In genomic region chr15:50066693-50067092, GRCh38 we compare ENCODE assay signal across 2 cellular contexts.
TF ChIP-seq lines count a peak whose summit lies in the region.

No MANE protein-coding gene starts in this region.

TF ChIP-seq in HepG2, 621 proteins besides CTCF, POLR2A, EP300 and RAD21:
- no peak for TF ChIP-seq TBX3 (IDR thresholded peaks at IDR 0.05; ENCODE audit: borderline replicate concordance)
- TF ChIP-seq, protein P1, sequence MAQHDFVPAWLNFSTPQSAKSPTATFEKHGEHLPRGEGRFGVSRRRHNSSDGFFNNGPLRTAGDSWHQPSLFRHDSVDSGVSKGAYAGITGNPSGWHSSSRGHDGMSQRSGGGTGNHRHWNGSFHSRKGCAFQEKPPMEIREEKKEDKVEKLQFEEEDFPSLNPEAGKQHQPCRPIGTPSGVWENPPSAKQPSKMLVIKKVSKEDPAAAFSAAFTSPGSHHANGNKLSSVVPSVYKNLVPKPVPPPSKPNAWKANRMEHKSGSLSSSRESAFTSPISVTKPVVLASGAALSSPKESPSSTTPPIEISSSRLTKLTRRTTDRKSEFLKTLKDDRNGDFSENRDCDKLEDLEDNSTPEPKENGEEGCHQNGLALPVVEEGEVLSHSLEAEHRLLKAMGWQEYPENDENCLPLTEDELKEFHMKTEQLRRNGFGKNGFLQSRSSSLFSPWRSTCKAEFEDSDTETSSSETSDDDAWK (CRISPR knock-in tag; IDR thresholded peaks at IDR 0.05) = no peak

TF ChIP-seq in WTC11, 78 proteins besides CTCF, POLR2A, EP300 and RAD21:
- no peak for TF ChIP-seq E2F1 (CRISPR knock-in tag; IDR thresholded peaks at IDR 0.05)
- no peak for TF ChIP-seq E2F4 (CRISPR knock-in tag; IDR thresholded peaks at IDR 0.05; ENCODE audit: borderline replicate concordance, low read depth)
- TF ChIP-seq, protein P2, sequence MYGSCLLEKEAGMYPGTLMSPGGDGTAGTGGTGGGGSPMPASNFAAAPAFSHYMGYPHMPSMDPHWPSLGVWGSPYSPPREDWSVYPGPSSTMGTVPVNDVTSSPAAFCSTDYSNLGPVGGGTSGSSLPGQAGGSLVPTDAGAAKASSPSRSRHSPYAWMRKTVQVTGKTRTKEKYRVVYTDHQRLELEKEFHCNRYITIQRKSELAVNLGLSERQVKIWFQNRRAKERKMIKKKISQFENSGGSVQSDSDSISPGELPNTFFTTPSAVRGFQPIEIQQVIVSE (CRISPR knock-in tag; IDR thresholded peaks at IDR 0.05; ENCODE audit: borderline replicate concordance) = no peak
- TF ChIP-seq ATF1 (CRISPR knock-in tag; IDR thresholded peaks at IDR 0.05) = no peak
- TF ChIP-seq ELF4 (CRISPR knock-in tag; IDR thresholded peaks at IDR 0.05; ENCODE audit: low read depth) = no peak
- TF ChIP-seq NR1H2 (CRISPR knock-in tag; IDR thresholded peaks at IDR 0.05) = no peak
- no peak for TF ChIP-seq FOXP4 (CRISPR knock-in tag; IDR thresholded peaks at IDR 0.05)
- no peak for TF ChIP-seq CREM (CRISPR knock-in tag; IDR thresholded peaks at IDR 0.05)
